Comparison of ENCODE assay signal across 8 cellular contexts in the genomic region with DNA sequence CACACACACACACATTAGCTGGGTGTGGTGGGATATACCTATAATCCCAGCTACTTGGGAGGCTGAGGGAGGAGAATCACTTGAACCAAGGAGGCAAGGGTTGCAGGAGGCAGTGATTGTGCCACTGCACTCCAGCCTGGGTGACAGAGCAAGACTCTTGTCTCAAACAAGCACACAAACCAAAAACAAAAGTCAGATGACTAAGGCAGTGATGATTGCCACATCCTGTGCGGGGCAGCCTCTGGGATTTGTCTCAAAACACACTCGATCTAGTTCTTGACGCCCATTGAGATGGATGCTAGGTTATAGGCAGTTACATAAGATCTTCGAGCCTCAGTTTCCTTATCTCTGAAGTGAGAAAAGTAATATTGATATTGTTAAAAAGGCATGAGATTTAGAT. TPM values are rescaled to one million over a fixed set of nuclear protein-coding genes. Genes with fewer than 3 reads are reported as not detected.
A peak's percentile ranks its signal among the peaks of the same experiment; 100 is the strongest.
DNase-seq lines count a peak whose midpoint lies in the region; ATAC-seq and TF ChIP-seq lines count a peak whose summit lies in the region.
"Not testable (repeated sequence)": the region's sequence is repeated elsewhere in the genome, so short reads cannot be mapped to it uniquely, and the experiment has no call there.

No MANE protein-coding gene starts in this region.

- not testable (repeated sequence) for H3K9me3 ChIP-seq in thoracic aorta

- TF ChIP-seq CTCF in thoracic aorta (IDR thresholded peaks at IDR 0.05): not testable (repeated sequence)

- not testable (repeated sequence) for H3K4me3 ChIP-seq in thoracic aorta

- not testable (repeated sequence) for H3K36me3 ChIP-seq in thoracic aorta

- DNase-seq in ELR (ENCODE audit: low read depth) (peak; percentile 47), RKO (ENCODE audit: low spot score) (peak; percentile 21), medulla oblongata (ENCODE audit: extremely low spot score) (peak; percentile 9), thoracic aorta (ENCODE audit: low spot score) (peak; percentile 3)
- DNase-seq in activated CD4-positive, alpha-beta T cell treated with anti-CD3 and anti-CD28 coated beads, Interleukin-2, amount 50 U/mL, for 48 hours: peak; percentile 38 to 62
- peak; percentile 60 for DNase-seq in activated effector memory CD4-positive, alpha-beta T cell treated with Interleukin-2 at 50 U/mL for 16 hours
- peak; percentile 49 for DNase-seq in effector CD4-positive, alpha-beta T cell
- DNase-seq in stimulated activated CD4-positive, alpha-beta T cell treated with anti-CD3 and anti-CD28 coated beads, Interleukin-1b, Interleukin-23, amount 100 ng/mL, for 24 hours (ENCODE audit: low read depth in 4 of 4, low spot score in 1 of 4): peak in 3 of 4 experiments; percentile 13 to 30 (median 26)

- H3K27me3 ChIP-seq in thoracic aorta (replicated peaks; ENCODE audit: insufficient read depth): not testable (repeated sequence)

- not testable (repeated sequence) for H3K27ac ChIP-seq in thoracic aorta

- not testable (repeated sequence) for H3K4me1 ChIP-seq in thoracic aorta (ENCODE audit: control insufficient read depth in 1 of 2, low read depth in 2 of 2)

- not testable (repeated sequence) for ATAC-seq in thoracic aorta (ENCODE audit: insufficient number of reproducible peaks, low FRiP score, low read depth)

RNA-seq across cellular contexts. Expression of a gene that starts 57.8 kb away (rescaled TPM):
- total RNA-seq in thoracic aorta: 10 to 100 TPM; 12.5 to 22.7 TPM

Comparison
In these comparisons a context has a peak if more than half of its experiments do, and no peak if none do; other contexts are left out.
1. DNase-seq: peak in every context shown above with its lines; median percentile 60 in activated effector memory CD4-positive, alpha-beta T cell treated with Interleukin-2 at 50 U/mL for 16 hours; 50 in activated CD4-positive, alpha-beta T cell treated with anti-CD3 and anti-CD28 coated beads, Interleukin-2, amount 50 U/mL, for 48 hours; 49 in effector CD4-positive, alpha-beta T cell; 47 in ELR; 26 in stimulated activated CD4-positive, alpha-beta T cell treated with anti-CD3 and anti-CD28 coated beads, Interleukin-1b, Interleukin-23, amount 100 ng/mL, for 24 hours; 21 in RKO; 9 in medulla oblongata; 3 in thoracic aorta.